In the genomic region with DNA sequence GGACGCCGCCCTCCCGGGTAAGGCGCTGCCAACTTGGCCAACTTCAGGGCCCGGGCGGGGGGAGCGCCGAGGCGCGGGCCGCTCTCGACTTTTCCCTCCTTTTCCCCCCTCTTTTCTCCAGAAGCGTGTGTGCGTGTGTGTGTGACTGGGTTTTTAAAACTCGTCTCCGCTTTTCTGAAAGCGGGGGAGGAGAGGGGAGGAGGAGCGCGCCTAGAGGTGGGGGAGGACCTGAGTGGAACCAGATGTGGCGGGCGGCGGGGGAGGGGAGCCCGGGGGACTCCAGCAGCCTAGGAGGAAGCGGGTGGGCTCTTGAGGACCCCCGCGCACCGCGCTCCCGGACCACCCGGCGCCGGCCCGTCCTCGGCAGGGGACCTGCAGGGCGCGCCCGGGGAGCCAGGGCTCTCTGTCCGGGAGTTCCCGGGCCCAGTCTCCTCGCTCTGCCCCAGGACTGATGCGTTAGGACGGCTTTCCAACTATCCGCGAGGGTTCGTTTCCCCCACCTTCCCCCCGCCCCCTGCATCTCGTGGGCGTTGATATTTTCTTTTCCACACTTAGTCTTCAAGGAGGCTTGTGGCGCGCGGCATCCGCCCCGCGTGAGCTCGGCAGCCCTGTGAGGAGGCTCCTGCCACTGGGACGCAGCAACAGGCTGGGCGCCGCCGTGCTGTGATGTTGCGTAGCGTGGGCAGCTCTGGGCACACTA, we compare ENCODE assay signal across 8 cellular contexts. TPM values are rescaled to one million over a fixed set of nuclear protein-coding genes. Genes with fewer than 3 reads are reported as not detected.
DNase-seq lines count a peak whose midpoint lies in the region; ATAC-seq, FAIRE-seq and TF ChIP-seq lines count a peak whose summit lies in the region.

No MANE protein-coding gene starts in this region.

- peak overlapping the region; percentile 60; the same call in 1 of the 2 replicates for H3K4me2 ChIP-seq in MM.1S (ENCODE audit: low read depth, low read length)

- H3K9me3 Mint-ChIP-seq in activated naive CD4-positive, alpha-beta T cell treated with anti-CD3 and anti-CD28 coated beads, Interleukin-2, amount 50 U/mL, for 24 hours = no peaks in the 10 kb centered on the region

- peaks cover 49% of the 10 kb centered on the region for H3K27me3 ChIP-seq in MM.1S (replicated peaks; ENCODE audit: insufficient read depth, low read length)

- peak overlapping the region; percentile 90 for H3K4me3 Mint-ChIP-seq in activated naive CD4-positive, alpha-beta T cell treated with anti-CD3 and anti-CD28 coated beads, Interleukin-2, amount 50 U/mL, for 24 hours

- TF ChIP-seq CTCF in MM.1S (IDR thresholded peaks at IDR 0.05; ENCODE audit: low read length) = no peak

- H3F3A ChIP-seq in MM.1S (ENCODE audit: insufficient read depth, low read length) = no peaks in the 10 kb centered on the region

- no peaks in the 10 kb centered on the region for H3K4me1 ChIP-seq in MM.1S (ENCODE audit: low read length)

- intact Hi-C loops in left ventricle myocardium superior (cut with micrococcal nuclease) = no loop called here

- no peaks in the 10 kb centered on the region for H3K79me2 ChIP-seq in MM.1S (ENCODE audit: low read length)

- ATAC-seq in left ventricle myocardium superior (peak; percentile 43), GM18870 (IDR thresholded peaks at IDR 0.05; ENCODE audit: unreplicated experiment) (no peak), GM18867 (IDR thresholded peaks at IDR 0.05; ENCODE audit: unreplicated experiment) (no peak)

- peak; percentile 50 for FAIRE-seq in GM12891 (lab: Jason Lieb, UNC)

- H3K9ac ChIP-seq in MM.1S (ENCODE audit: low read length) = no peak overlapping the region

- H4K20me1 ChIP-seq in MM.1S (ENCODE audit: insufficient read depth, low read length) = no peaks in the 10 kb centered on the region

- no peak overlapping the region for H2AFZ ChIP-seq in MM.1S (ENCODE audit: low read length)

- no peaks in the 10 kb centered on the region for H3K36me3 ChIP-seq in MM.1S (replicated peaks; ENCODE audit: insufficient read depth, low read length)

- no peaks in the 10 kb centered on the region for H3K9me3 ChIP-seq in MM.1S (replicated peaks; ENCODE audit: insufficient read depth, low read length)

- H3K9me2 ChIP-seq in MM.1S (replicated peaks; ENCODE audit: insufficient read depth, low read length) = no peaks in the 10 kb centered on the region

- H3K4me1 Mint-ChIP-seq in activated naive CD4-positive, alpha-beta T cell treated with anti-CD3 and anti-CD28 coated beads, Interleukin-2, amount 50 U/mL, for 24 hours = peaks cover 12% of the 10 kb centered on the region

- peaks cover 5% of the 10 kb centered on the region for H3K27me3 Mint-ChIP-seq in activated naive CD4-positive, alpha-beta T cell treated with anti-CD3 and anti-CD28 coated beads, Interleukin-2, amount 50 U/mL, for 24 hours

- H3K27ac ChIP-seq in MM.1S (ENCODE audit: low read length) = no peak overlapping the region

- peak; percentile 64 for DNase-seq in GM12891 (ENCODE audit: insufficient read length, low spot score)
- DNase-seq in MM.1S = no peak
- DNase-seq in left ventricle myocardium superior = peak; percentile 73
- DNase-seq in retina = peak; percentile 79
- no peak for DNase-seq in HT-29 (ENCODE audit: low spot score)

- H3K36me3 Mint-ChIP-seq in activated naive CD4-positive, alpha-beta T cell treated with anti-CD3 and anti-CD28 coated beads, Interleukin-2, amount 50 U/mL, for 24 hours = no peaks in the 10 kb centered on the region

- TF ChIP-seq POLR2A in GM12891 (IDR thresholded peaks at IDR 0.05; ENCODE audit: low read depth, low read length) = no peak

- H3K4me3 ChIP-seq in MM.1S (ENCODE audit: low read length) = peak overlapping the region; percentile 46

- no peak overlapping the region for H3K27ac Mint-ChIP-seq in activated naive CD4-positive, alpha-beta T cell treated with anti-CD3 and anti-CD28 coated beads, Interleukin-2, amount 50 U/mL, for 24 hours

TF ChIP-seq in GM12891, 5 proteins besides CTCF, POLR2A, EP300 and RAD21:
- no peak for TF ChIP-seq POU2F2 (IDR thresholded peaks at IDR 0.05; ENCODE audit: low read depth, low read length)
- no peak for TF ChIP-seq SPI1 (IDR thresholded peaks at IDR 0.05; ENCODE audit: low read depth, low read length)
- no peak for TF ChIP-seq TAF1 (IDR thresholded peaks at IDR 0.05; ENCODE audit: low read depth, low read length)
- no peak for TF ChIP-seq PAX5 (IDR thresholded peaks at IDR 0.05; ENCODE audit: insufficient read depth, low read length, severe bottlenecking)
- TF ChIP-seq POLR2AphosphoS5 (IDR thresholded peaks at IDR 0.05; ENCODE audit: low read depth, low read length) = no peak
TF ChIP-seq in GM12891: peak in this region for 0.

RNA-seq across cellular contexts. Expression of a gene that starts 0.6 kb away (rescaled TPM):
- polyA plus RNA-seq in GM12891 (2012; ENCODE audit: low read depth, missing spikeins) = 5.0 TPM
- total RNA-seq in left ventricle myocardium superior = 18.1 TPM
- 2.4 and 2.8 TPM in 2 replicates for total RNA-seq in HT-29 (2014; rRNA removed; shearing (Covaris generic))

Comparison
In these comparisons a context has a peak if more than half of its experiments do, and no peak if none do; other contexts are left out.
1. DNase-seq: peak in GM12891 (single experiment), left ventricle myocardium superior (single experiment) and retina (single experiment); none in MM.1S (single experiment) and HT-29 (single experiment).